ENCODE assay signal across 1 cellular context in genomic region chr1:24114753-24115152, GRCh38.
A peak's percentile ranks its signal among the peaks of the same experiment; 100 is the strongest.
TF ChIP-seq lines count a peak whose summit lies in the region.

No MANE protein-coding gene starts in this region.

TF ChIP-seq in HepG2, 621 proteins besides CTCF, POLR2A, EP300 and RAD21 (continued from another document and continues in another):
- TF ChIP-seq ZNF407 (CRISPR knock-in tag; IDR thresholded peaks at IDR 0.05; ENCODE audit: not compliant biosample characterization) (no peak), ZNF136 (CRISPR knock-in tag; IDR thresholded peaks at IDR 0.05; ENCODE audit: low read depth) (no peak), ZNF660 (CRISPR knock-in tag; IDR thresholded peaks at IDR 0.05; ENCODE audit: borderline replicate concordance, low read depth) (no peak), NAIF1 (CRISPR knock-in tag; IDR thresholded peaks at IDR 0.05; ENCODE audit: borderline replicate concordance) (no peak), MLXIP (CRISPR knock-in tag; IDR thresholded peaks at IDR 0.05; ENCODE audit: borderline replicate concordance) (no peak), ZNF839 (CRISPR knock-in tag; IDR thresholded peaks at IDR 0.05; ENCODE audit: borderline replicate concordance) (no peak), NRL (CRISPR knock-in tag; IDR thresholded peaks at IDR 0.05; ENCODE audit: borderline replicate concordance) (no peak), ZFP82 (CRISPR knock-in tag; IDR thresholded peaks at IDR 0.05; ENCODE audit: borderline replicate concordance) (no peak), SSRP1 (CRISPR knock-in tag; IDR thresholded peaks at IDR 0.05) (no peak), ZNF629 (CRISPR knock-in tag; conservative IDR thresholded peaks at IDR 0.05) (peak; percentile 16; the same call in 1 of the 2 replicates), ARHGAP35 (CRISPR knock-in tag; IDR thresholded peaks at IDR 0.05; ENCODE audit: borderline replicate concordance) (no peak), ZNF160 (CRISPR knock-in tag; IDR thresholded peaks at IDR 0.05) (no peak), ZNF547 (CRISPR knock-in tag; IDR thresholded peaks at IDR 0.05) (no peak), ZBTB42 (CRISPR knock-in tag; IDR thresholded peaks at IDR 0.05) (no peak), AFF4 (CRISPR knock-in tag; IDR thresholded peaks at IDR 0.05) (no peak), ZNF343 (CRISPR knock-in tag; IDR thresholded peaks at IDR 0.05) (no peak), ZNF878 (CRISPR knock-in tag; IDR thresholded peaks at IDR 0.05) (no peak), ZNF44 (CRISPR knock-in tag; IDR thresholded peaks at IDR 0.05) (no peak), ARID5B (CRISPR knock-in tag; IDR thresholded peaks at IDR 0.05) (peak; percentile 56; the same call in 1 of the 2 replicates), ZNF441 (CRISPR knock-in tag; IDR thresholded peaks at IDR 0.05; ENCODE audit: borderline replicate concordance) (no peak), SAFB2 (CRISPR knock-in tag; IDR thresholded peaks at IDR 0.05; ENCODE audit: borderline replicate concordance, low read depth) (no peak), TFAP4 (IDR thresholded peaks at IDR 0.05; ENCODE audit: borderline replicate concordance, low read depth) (no peak), ARNT (IDR thresholded peaks at IDR 0.05) (no peak), ZSCAN5A (CRISPR knock-in tag; IDR thresholded peaks at IDR 0.05; ENCODE audit: borderline replicate concordance) (no peak), MTERF4 (CRISPR knock-in tag; IDR thresholded peaks at IDR 0.05) (no peak), TFE3 (CRISPR knock-in tag; IDR thresholded peaks at IDR 0.05) (peak; percentile 69; the same call in 1 of the 2 replicates), KDM4B (CRISPR knock-in tag; IDR thresholded peaks at IDR 0.05) (no peak), TFDP1 (CRISPR knock-in tag; IDR thresholded peaks at IDR 0.05; ENCODE audit: borderline replicate concordance) (no peak), NR2F1 (CRISPR knock-in tag; IDR thresholded peaks at IDR 0.05) (peak in 1 of 2 experiments; percentile 54; a peak in 1 of 4 replicates)
